ENCODE assay signal across 8 cellular contexts in the genomic region with DNA sequence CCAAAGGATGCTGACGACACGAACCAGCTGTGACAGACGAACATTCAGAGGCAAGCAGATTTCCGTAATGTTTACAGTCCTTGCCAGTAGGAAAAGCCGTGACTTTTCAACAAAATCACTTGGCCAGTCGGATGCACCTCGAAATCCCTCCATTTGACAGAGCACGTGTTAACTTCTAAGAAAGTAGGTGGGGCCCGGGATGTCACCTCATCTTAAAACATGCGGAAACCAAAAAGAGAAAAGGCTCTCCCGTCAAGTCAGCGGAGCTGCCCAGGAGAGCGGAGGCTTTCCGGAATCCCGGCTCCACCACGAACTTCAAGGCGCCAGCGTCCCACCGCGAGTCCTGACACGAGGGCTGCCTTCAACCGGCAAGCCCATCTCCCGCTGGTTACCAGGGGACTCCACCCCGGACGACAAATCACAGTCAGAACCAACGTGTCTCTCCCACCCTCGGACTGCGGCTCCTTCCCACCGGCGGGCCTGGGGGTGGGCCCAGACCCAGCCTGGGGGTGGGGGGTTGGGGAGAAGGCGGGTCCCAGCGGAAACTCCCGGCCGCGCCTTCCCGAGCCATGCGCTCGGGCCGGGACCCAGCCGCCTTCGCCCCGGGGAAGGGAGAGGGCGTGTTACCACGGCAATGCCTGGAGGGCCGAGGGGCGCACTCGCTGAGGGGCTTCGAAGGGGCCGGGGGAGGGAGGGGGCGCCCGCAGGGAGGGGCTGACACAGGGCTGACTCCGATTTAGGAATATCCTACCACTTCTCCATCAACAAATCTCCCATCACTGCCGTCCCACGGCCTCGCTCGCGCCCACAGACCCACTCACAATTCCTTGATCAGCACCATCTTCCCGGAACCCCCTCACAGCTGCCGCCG. TPM values are rescaled to one million over a fixed set of nuclear protein-coding genes. Genes with fewer than 3 reads are reported as not detected.
DNase-seq lines count a peak whose midpoint lies in the region; ATAC-seq and TF ChIP-seq lines count a peak whose summit lies in the region.

No MANE protein-coding gene starts in this region.

- POLR2A ChIA-PET in Caco-2 (lab: Charles Lee), result interaction anchor here (0.7 to 1.0 kb wide), 4 partner anchors 13 to 1435 kb away, joined by 3 to 5 read pairs (median 3); a partner anchor contains a TSS

- H3K4me3 ChIP-seq in Caco-2 (ENCODE audit: low read depth, low read length), result peak overlapping the region; percentile 84
- peak overlapping the region; percentile 89 for H3K4me3 ChIP-seq in H7 (ENCODE audit: insufficient read depth, low read depth, low read length)
- peak overlapping the region; percentile 75 for H3K4me3 ChIP-seq in mesodermal cell (ENCODE audit: extremely low read depth, insufficient read depth, low read length, poor library complexity, severe bottlenecking)

- no peaks in the 10 kb centered on the region for H3K36me3 ChIP-seq in Caco-2 (ENCODE audit: control insufficient read depth, insufficient read depth, low read length)
- no peaks in the 10 kb centered on the region for H3K36me3 ChIP-seq in H7 (replicated peaks; ENCODE audit: control insufficient read depth, insufficient read depth, low read length)
- peaks cover 12% of the 10 kb centered on the region for H3K36me3 ChIP-seq in mesodermal cell (ENCODE audit: control insufficient read depth, insufficient read depth, low read length)

- peaks cover 38% of the 10 kb centered on the region for H3K36me3 Mint-ChIP-seq in Caco-2 (ENCODE audit: insufficient read depth, unreplicated experiment)
- peaks cover 32% of the 10 kb centered on the region for H3K36me3 Mint-ChIP-seq in effector memory CD8-positive, alpha-beta T cell (ENCODE audit: insufficient read depth)

- peak overlapping the region; percentile 86 for H3K27ac ChIP-seq in mesodermal cell (ENCODE audit: low read depth, low read length, severe bottlenecking)

- intact Hi-C loops in Caco-2 (cut with micrococcal nuclease; ENCODE audit: unreplicated experiment), result loop anchor here (5.0 kb wide), 1 partner anchor 36 kb away; no protein-coding TSS in a partner anchor

- peak overlapping the region; percentile 100 for H3K27ac Mint-ChIP-seq in Caco-2 (ENCODE audit: unreplicated experiment)
- peak overlapping the region; percentile 98 for H3K27ac Mint-ChIP-seq in effector memory CD8-positive, alpha-beta T cell

- DNase-seq in Caco-2 (peak; percentile 62 to 73), H7 (peak; percentile 86), NCI-H146 (lab: John Stamatoyannopoulos, UW) (peak; percentile 62)
- DNase-seq in activated CD8-positive, alpha-beta memory T cell treated with anti-CD3 and anti-CD28 coated beads for 4 hours (ENCODE audit: low read depth in 2 of 2), result peak; percentile 41 to 52
- DNase-seq in effector memory CD8-positive, alpha-beta T cell, result peak; percentile 27 to 36 (median 32)
- DNase-seq in stimulated activated CD8-positive, alpha-beta memory T cell treated with anti-CD3 and anti-CD28 coated beads, Interleukin-15, amount 100 ng/mL, for 1 hour (ENCODE audit: low read depth), result peak; percentile 14

- H3K4me1 ChIP-seq in Caco-2 (peaks cover 19% of the 10 kb centered on the region), mesodermal cell (ENCODE audit: control insufficient read depth, insufficient read depth, low read length, poor library complexity, severe bottlenecking) (peaks cover 21% of the 10 kb centered on the region)

- no peaks in the 10 kb centered on the region for H3K9me3 ChIP-seq in Caco-2
- H3K9me3 ChIP-seq in mesodermal cell (ENCODE audit: control insufficient read depth, low read length), result no peaks in the 10 kb centered on the region

- H3K4me3 Mint-ChIP-seq in Caco-2 (ENCODE audit: unreplicated experiment), result peak overlapping the region; percentile 74
- peak overlapping the region; percentile 94 to 97 for H3K4me3 Mint-ChIP-seq in effector memory CD8-positive, alpha-beta T cell

- WGBS in mesodermal cell (ENCODE audit: insufficient coverage in 2 of 2), 2 experiments, result 0 to 1% methylated on average over 40 to 43 of the region's 60 CpGs

- TF ChIP-seq CTCF in Caco-2 (IDR thresholded peaks at IDR 0.05; ENCODE audit: insufficient read depth in 1 of 2, low read depth in 1 of 2, low read length in 1 of 2, severe bottlenecking in 1 of 2, unreplicated experiment in 1 of 2), result no peak

- CTCF ChIA-PET in Caco-2 (lab: Charles Lee), result interaction anchor here (0.9 to 1.3 kb wide), 2 partner anchors 19 to 35 kb away, joined by 3 to 5 read pairs; no protein-coding TSS in a partner anchor

- H3K9me3 Mint-ChIP-seq in Caco-2 (ENCODE audit: unreplicated experiment), result no peaks in the 10 kb centered on the region
- no peaks in the 10 kb centered on the region for H3K9me3 Mint-ChIP-seq in effector memory CD8-positive, alpha-beta T cell

- peaks cover 41% of the 10 kb centered on the region for H3K4me1 Mint-ChIP-seq in Caco-2 (ENCODE audit: low read depth, unreplicated experiment)
- peaks cover 35 to 69% of the 10 kb centered on the region in 2 donors for H3K4me1 Mint-ChIP-seq in effector memory CD8-positive, alpha-beta T cell (ENCODE audit: low read depth in 2 of 2)

- no peaks in the 10 kb centered on the region for H3K27me3 Mint-ChIP-seq in Caco-2 (ENCODE audit: insufficient read depth, unreplicated experiment)
- no peaks in the 10 kb centered on the region for H3K27me3 Mint-ChIP-seq in effector memory CD8-positive, alpha-beta T cell

- BruUV-seq in Caco-2 (replicated peaks; lab: Mats Ljungman, UMichigan), result no TSS peak

- no peaks in the 10 kb centered on the region for H3K27me3 ChIP-seq in Caco-2 (replicated peaks; ENCODE audit: control insufficient read depth, insufficient read depth, low read length)
- no peaks in the 10 kb centered on the region for H3K27me3 ChIP-seq in H7 (ENCODE audit: control insufficient read depth, insufficient read depth, low read length)

- ATAC-seq in effector memory CD8-positive, alpha-beta T cell (replicated peaks), result peak; percentile 23
- no peak for ATAC-seq in HG02981 (IDR thresholded peaks at IDR 0.05; ENCODE audit: unreplicated experiment)

RNA-seq across cellular contexts. Expression of a gene that starts 0.5 kb away (rescaled TPM):
- total RNA-seq in Caco-2 (2022), result 76.8 and 81.7 TPM in 2 replicates
- total RNA-seq in H7 (2014; rRNA removed; shearing (Covaris generic)), result 13.9 and 17.2 TPM in 2 replicates
- 70.5 TPM for polyA plus RNA-seq in mesodermal cell (2013, experiment 1 of 2)
- 76.4 TPM for polyA plus RNA-seq in mesodermal cell (2013, experiment 2 of 2)

Comparison
In these comparisons a context has a peak if more than half of its experiments do, and no peak if none do; other contexts are left out.
1. DNase-seq: peak in every context shown above with its lines; median percentile 86 in H7; 68 in Caco-2; 62 in NCI-H146; 46 in activated CD8-positive, alpha-beta memory T cell treated with anti-CD3 and anti-CD28 coated beads for 4 hours; 32 in effector memory CD8-positive, alpha-beta T cell; 14 in stimulated activated CD8-positive, alpha-beta memory T cell treated with anti-CD3 and anti-CD28 coated beads, Interleukin-15, amount 100 ng/mL, for 1 hour.